Comparison of ENCODE assay signal across 15 cellular contexts in the genomic region with DNA sequence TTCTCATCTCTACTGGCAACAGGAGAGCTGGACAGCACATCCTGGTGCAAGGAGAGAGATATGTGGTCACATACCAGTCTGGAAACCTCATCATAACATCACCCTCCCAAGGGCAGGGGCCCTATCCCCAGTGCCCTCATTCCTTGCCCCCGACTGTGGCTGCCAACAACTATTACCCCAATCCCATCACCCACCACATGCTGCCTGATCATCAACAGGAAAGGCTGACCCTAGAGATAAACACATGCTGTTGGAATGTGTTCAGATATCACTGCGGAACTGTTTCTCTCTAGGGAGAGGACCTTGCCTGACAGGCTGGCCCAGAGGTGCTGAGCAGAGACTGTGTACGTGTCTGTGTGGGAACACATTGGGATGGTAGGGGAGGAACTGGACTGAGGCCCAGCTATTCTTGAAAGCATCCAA. TPM values are rescaled to one million over a fixed set of nuclear protein-coding genes. Genes with fewer than 3 reads are reported as not detected.
DNase-seq lines count a peak whose midpoint lies in the region; ATAC-seq, FAIRE-seq and TF ChIP-seq lines count a peak whose summit lies in the region.
"Had no signal": no experiment of that assay in that cellular context is flagged by ENCODE, and none has a peak within 500 bp of the region (broad histone marks: within the 10 kb centered on the region; RNA-seq: fewer than 3 reads in every experiment).

No MANE protein-coding gene starts in this region.

- CTCF ChIA-PET in K562 (lab: Yijun Ruan, JAX; ENCODE audit: low intra/inter-chr PET ratio), result interaction anchor here (1.3 kb wide), 1 partner anchor 29 kb away, joined by 4 read pairs; no protein-coding TSS in a partner anchor

- DNase-seq in HS-27A (ENCODE audit: low read depth) (peak; percentile 82), K562 (ENCODE audit: extremely low read depth in 1 of 4, low spot score in 3 of 4) (peak in 1 of 4 experiments; percentile 46), left cardiac atrium (no peak), urothelium cell line (ENCODE audit: low spot score) (peak; percentile 38), occipital lobe (lab: John Stamatoyannopoulos, UW) (no peak)
- DNase-seq in activated CD4-positive, alpha-beta T cell treated with anti-CD3 and anti-CD28 coated beads for 1 hour, result no peak
- DNase-seq: activated CD4-positive, alpha-beta T cell treated with anti-CD3 and anti-CD28 coated beads, Interleukin-2, amount 50 U/mL, for 1 hour; central memory CD4-positive, alpha-beta T cell; kidney; PC-9 had no signal

- BruUV-seq in K562 (replicated peaks; lab: Mats Ljungman, UMichigan), result no TSS peak

- ATAC-seq in K562 (no peak), left cardiac atrium (peak; percentile 5 to 23), HG02884 (IDR thresholded peaks at IDR 0.05; ENCODE audit: unreplicated experiment) (no peak)
- ATAC-seq: GM12878; GM23338; naive thymus-derived CD4-positive, alpha-beta T cell; T-cell had no signal

- H3K79me2 ChIP-seq in K562 (ENCODE audit: control insufficient read depth, insufficient read depth, low read length), result no peaks in the 10 kb centered on the region

- no peak for TF ChIP-seq RAD21 in K562 (CRISPR knock-in tag; conservative IDR thresholded peaks at IDR 0.05 in 1 of 2, IDR thresholded peaks at IDR 0.05 in 1 of 2)

- TF ChIP-seq CTCF in K562 (IDR thresholded peaks at IDR 0.05 in 2 of 3, conservative IDR thresholded peaks at IDR 0.05 in 1 of 3; ENCODE audit: insufficient read depth in 2 of 3, low read depth in 1 of 3, low read length in 3 of 3), result no peak

- in situ Hi-C loops in K562 (cut with MboI), result no loop called here

- FAIRE-seq in K562 (lab: Jason Lieb, UNC), result no peak
- peak; percentile 81 for FAIRE-seq in urothelium cell line (lab: Jason Lieb, UNC)
- FAIRE-seq: GM12878, kidney had no signal

- H3K4me1 ChIP-seq in K562 (replicated peaks in 1 of 2; ENCODE audit: control insufficient read depth in 2 of 2, insufficient read depth in 2 of 2, low read length in 2 of 2), result peaks cover 18 to 19% of the 10 kb centered on the region in 2 experiments; a peak in 4 of 5 replicates

- H3K4me3 ChIP-seq in K562, result no peak overlapping the region
- H3K4me3 ChIP-seq: GM12878, GM23338, PC-9 had no signal

- no peaks in the 10 kb centered on the region for H3K9me1 ChIP-seq in K562 (ENCODE audit: control insufficient read depth, insufficient read depth, low read length)

- H3K9me3 ChIP-seq in K562 (replicated peaks; ENCODE audit: control insufficient read depth, insufficient read depth, low read depth, low read length), result no peaks in the 10 kb centered on the region

- no peak overlapping the region for H3K27ac ChIP-seq in K562 (ENCODE audit: extremely low read depth, low read depth, low read length)
- H3K27ac ChIP-seq: PC-9 had no signal

- TF ChIP-seq EP300 in K562 (IDR thresholded peaks at IDR 0.05; ENCODE audit: low read length), result peak; percentile 21; the same call in 1 of the 2 replicates

- POLR2A ChIA-PET in K562 (lab: Yijun Ruan, JAX), result no interaction called here

- 0 out of 4 replicates have a peak overlapping the region, but pooled peaks of 1 of the 2 experiments have one; percentile 1 for H3K9ac ChIP-seq in K562 (ENCODE audit: insufficient read depth in 1 of 2, low read depth in 2 of 2, low read length in 2 of 2)

- 0% methylated on average over 3 of the region's 3 CpGs for WGBS in K562 (ENCODE audit: insufficient coverage, low coverage, missing lambda C conversion rate)

- H4K20me1 ChIP-seq in K562 (replicated peaks; ENCODE audit: control insufficient read depth, insufficient read depth, low read length), result peaks cover 3% of the 10 kb centered on the region; the same call in 1 of the 2 replicates

- no peak overlapping the region for H2AFZ ChIP-seq in K562 (ENCODE audit: low read depth, low read length)
- H2AFZ ChIP-seq: GM23338, PC-9 had no signal

- H3K27me3 ChIP-seq in K562 (ENCODE audit: control insufficient read depth in 2 of 2, insufficient read depth in 2 of 2, low read length in 2 of 2), result peaks cover 14 to 58% of the 10 kb centered on the region in 2 experiments

- no peak for TF ChIP-seq POLR2A in K562 (conservative IDR thresholded peaks at IDR 0.05)

- no peak overlapping the region for H3K4me2 ChIP-seq in K562 (ENCODE audit: insufficient read depth, low read length)
- H3K4me2 ChIP-seq: GM23338, PC-9 had no signal

- H3K36me3 ChIP-seq in K562 (ENCODE audit: control insufficient read depth, insufficient read depth, low read length), result no peaks in the 10 kb centered on the region

- intact Hi-C loops in K562 (cut with micrococcal nuclease), result no loop called here
- intact Hi-C loops in left cardiac atrium (cut with DNase I), result loop anchor here in 1 of 2 donors (5.0 kb wide), 1 partner anchor 236 kb away; no protein-coding TSS in a partner anchor

TF ChIP-seq in K562, 482 proteins besides CTCF, POLR2A, EP300 and RAD21 (continues in another document):
- no peak for TF ChIP-seq NR2C2 (CRISPR knock-in tag; IDR thresholded peaks at IDR 0.05)
- no peak for TF ChIP-seq NR2C2 (tag; IDR thresholded peaks at IDR 0.05)
- TF ChIP-seq TAL1 (IDR thresholded peaks at IDR 0.05), result peak; percentile 46
- TF ChIP-seq CBFA2T3 (IDR thresholded peaks at IDR 0.05), result peak; percentile 76
- peak; percentile 42 for TF ChIP-seq CBFA2T2 (conservative IDR thresholded peaks at IDR 0.05)
- TF ChIP-seq CEBPG (CRISPR knock-in tag; IDR thresholded peaks at IDR 0.05), result 0 out of 2 replicates have a peak, but pooled peaks have one; percentile 12
- no peak for TF ChIP-seq CEBPG (tag; conservative IDR thresholded peaks at IDR 0.05 in 1 of 2, IDR thresholded peaks at IDR 0.05 in 1 of 2)
- TF ChIP-seq GATA2 (CRISPR knock-in tag; IDR thresholded peaks at IDR 0.05), result peak; percentile 38; the same call in 1 of the 2 replicates
- 0 out of 2 replicates have a peak, but pooled peaks have one; percentile 16 for TF ChIP-seq CREM (IDR thresholded peaks at IDR 0.05; ENCODE audit: low read depth)
- TF ChIP-seq, protein P1, sequence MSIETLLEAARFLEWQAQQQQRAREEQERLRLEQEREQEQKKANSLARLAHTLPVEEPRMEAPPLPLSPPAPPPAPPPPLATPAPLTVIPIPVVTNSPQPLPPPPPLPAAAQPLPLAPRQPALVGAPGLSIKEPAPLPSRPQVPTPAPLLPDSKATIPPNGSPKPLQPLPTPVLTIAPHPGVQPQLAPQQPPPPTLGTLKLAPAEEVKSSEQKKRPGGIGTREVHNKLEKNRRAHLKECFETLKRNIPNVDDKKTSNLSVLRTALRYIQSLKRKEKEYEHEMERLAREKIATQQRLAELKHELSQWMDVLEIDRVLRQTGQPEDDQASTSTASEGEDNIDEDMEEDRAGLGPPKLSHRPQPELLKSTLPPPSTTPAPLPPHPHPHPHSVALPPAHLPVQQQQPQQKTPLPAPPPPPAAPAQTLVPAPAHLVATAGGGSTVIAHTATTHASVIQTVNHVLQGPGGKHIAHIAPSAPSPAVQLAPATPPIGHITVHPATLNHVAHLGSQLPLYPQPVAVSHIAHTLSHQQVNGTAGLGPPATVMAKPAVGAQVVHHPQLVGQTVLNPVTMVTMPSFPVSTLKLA (conservative IDR thresholded peaks at IDR 0.05), result 0 out of 4 replicates have a peak, but pooled peaks of 1 of the 2 experiments have one; percentile 29
- TF ChIP-seq KDM1A (IDR thresholded peaks at IDR 0.05), result 0 out of 4 replicates have a peak, but pooled peaks of 1 of the 2 experiments have one; percentile 19
- peak; percentile 80 for TF ChIP-seq TCF3 (CRISPR knock-in tag; IDR thresholded peaks at IDR 0.05)
- TF ChIP-seq ARID1B (IDR thresholded peaks at IDR 0.05), result peak; percentile 75

RNA-seq across cellular contexts. Expression of a gene that starts 4.5 kb away (rescaled TPM):
- 0.14 and 0.76 TPM in 2 replicates for total RNA-seq in K562 (2011; cell fraction: chromatin; rRNA removed; ENCODE audit: low replicate concordance)
- 0.50 and 0.79 TPM in 2 replicates for total RNA-seq in K562 (2011; cell fraction: nucleolus; rRNA removed)
- total RNA-seq in K562 (2011; cell fraction: nucleoplasm; rRNA removed), result 0.51 and 0.61 TPM in 2 replicates
- total RNA-seq in K562 (2014; rRNA removed), result 0.27 and 0.41 TPM in 2 replicates
- total RNA-seq in K562 (2014; rRNA removed; fragmentation: Illumina TruSeq; extraction: Trizol), result 0.32 and 0.33 TPM in 2 replicates
- total RNA-seq in K562 (2015; rRNA removed; fragmentation: Illumina TruSeq; extraction: Trizol), result 0.25 and 0.26 TPM in 2 replicates
- 0.45 and 1.4 TPM in 2 replicates for total RNA-seq in K562 (2021)
- polyA plus RNA-seq in K562 (2011; rRNA removed), result 0.24 and 0.43 TPM in 2 replicates
- 0.35 and 0.75 TPM in 2 replicates for polyA plus RNA-seq in K562 (2011; cell fraction: cytosol; rRNA removed)
- polyA plus RNA-seq in K562 (2011; cell fraction: nucleus; rRNA removed), result 0.10 and 0.37 TPM in 2 replicates
- 0.46 and 0.72 TPM in 2 replicates for polyA plus RNA-seq in K562 (2012)
- 0.12 and 0.14 TPM in 2 replicates for polyA plus RNA-seq in K562 (2014; fragmentation: Illumina TruSeq; extraction: Trizol)
- under 1 TPM in 1 of 2 experiments, not detected in 1; 0.04 TPM for polyA plus RNA-seq in K562 (2014; fragmentation: Nextera tagmentation; extraction: Ambion mirVana)
- polyA plus RNA-seq in K562 (2014; rRNA removed), result 0.12 and 0.53 TPM in 2 replicates
- polyA minus RNA-seq in K562 (2011; rRNA and poly(A)+ RNA removed), result 0.49 and 1.9 TPM in 2 replicates
- polyA minus RNA-seq in K562 (2011; cell fraction: cytosol; rRNA and poly(A)+ RNA removed), result 0.29 TPM in 1 of 2 replicates, not detected in the other
- 0.13 and 1.00 TPM in 2 replicates for polyA minus RNA-seq in K562 (2011; cell fraction: nucleus; rRNA and poly(A)+ RNA removed)
- total RNA-seq in left cardiac atrium, result 10 to 100 TPM; 18.4 to 31.7 TPM
- total RNA-seq in occipital lobe, result 0.94 TPM
- polyA plus RNA-seq: naive thymus-derived CD4-positive, alpha-beta T cell had no signal

RNA-seq across cellular contexts. Expression of a gene that starts 12.0 kb away (rescaled TPM):
- total RNA-seq in K562 (2011; cell fraction: chromatin; rRNA removed; ENCODE audit: low replicate concordance), result 11.2 and 36.6 TPM in 2 replicates
- total RNA-seq in K562 (2011; cell fraction: nucleolus; rRNA removed), result 8.7 and 9.2 TPM in 2 replicates
- 11.8 and 13.9 TPM in 2 replicates for total RNA-seq in K562 (2011; cell fraction: nucleoplasm; rRNA removed)
- total RNA-seq in K562 (2014; rRNA removed) (29.3 and 29.9 TPM in 2 replicates), K562 (2014; rRNA removed; fragmentation: Illumina TruSeq; extraction: Trizol) (29.6 and 32.6 TPM in 2 replicates), K562 (2015; rRNA removed; fragmentation: Illumina TruSeq; extraction: Trizol) (30.0 and 33.4 TPM in 2 replicates), K562 (2021) (21.3 and 22.1 TPM in 2 replicates), left cardiac atrium (1 to 10 TPM; 7.8 TPM), occipital lobe (22.6 TPM)
- polyA plus RNA-seq in K562 (2011; rRNA removed) (18.3 and 24.5 TPM in 2 replicates), K562 (2014; fragmentation: Illumina TruSeq; extraction: Trizol) (24.5 and 26.1 TPM in 2 replicates), K562 (2014; fragmentation: Nextera tagmentation; extraction: Ambion mirVana) (1 to 10 TPM; 8.3 to 8.5 TPM), K562 (2014; rRNA removed) (15.3 and 17.6 TPM in 2 replicates)
- 7.0 and 10.0 TPM in 2 replicates for polyA plus RNA-seq in K562 (2011; cell fraction: cytosol; rRNA removed)
- 18.8 and 25.7 TPM in 2 replicates for polyA plus RNA-seq in K562 (2011; cell fraction: nucleus; rRNA removed)
- 10.5 and 14.3 TPM in 2 replicates for polyA plus RNA-seq in K562 (2012)
- polyA minus RNA-seq in K562 (2011; rRNA and poly(A)+ RNA removed), result 33.7 and 37.1 TPM in 2 replicates
- 16.9 and 18.9 TPM in 2 replicates for polyA minus RNA-seq in K562 (2011; cell fraction: cytosol; rRNA and poly(A)+ RNA removed)
- polyA minus RNA-seq in K562 (2011; cell fraction: nucleus; rRNA and poly(A)+ RNA removed), result 14.1 and 30.2 TPM in 2 replicates

Comparison
In these comparisons a context has a peak if more than half of its experiments do, and no peak if none do; other contexts are left out.
1. DNase-seq: peak in HS-27A (single experiment) and urothelium cell line (single experiment); none in left cardiac atrium (single experiment), occipital lobe (single experiment) and activated CD4-positive, alpha-beta T cell treated with anti-CD3 and anti-CD28 coated beads for 1 hour (single experiment).
2. ATAC-seq: peak in left cardiac atrium (2 of 2); none in K562 (single experiment) and HG02884 (single experiment).
3. RNA of a gene that starts 4.5 kb away (total RNA-seq): 18.4 to 31.7 TPM in left cardiac atrium; 0.94 TPM in occipital lobe (single experiment) and 0.14 to 1.4 TPM in K562; every median in the first group is over 4 times any median in the second.